21 cellular contexts compared by ENCODE assay signal in the genomic region with DNA sequence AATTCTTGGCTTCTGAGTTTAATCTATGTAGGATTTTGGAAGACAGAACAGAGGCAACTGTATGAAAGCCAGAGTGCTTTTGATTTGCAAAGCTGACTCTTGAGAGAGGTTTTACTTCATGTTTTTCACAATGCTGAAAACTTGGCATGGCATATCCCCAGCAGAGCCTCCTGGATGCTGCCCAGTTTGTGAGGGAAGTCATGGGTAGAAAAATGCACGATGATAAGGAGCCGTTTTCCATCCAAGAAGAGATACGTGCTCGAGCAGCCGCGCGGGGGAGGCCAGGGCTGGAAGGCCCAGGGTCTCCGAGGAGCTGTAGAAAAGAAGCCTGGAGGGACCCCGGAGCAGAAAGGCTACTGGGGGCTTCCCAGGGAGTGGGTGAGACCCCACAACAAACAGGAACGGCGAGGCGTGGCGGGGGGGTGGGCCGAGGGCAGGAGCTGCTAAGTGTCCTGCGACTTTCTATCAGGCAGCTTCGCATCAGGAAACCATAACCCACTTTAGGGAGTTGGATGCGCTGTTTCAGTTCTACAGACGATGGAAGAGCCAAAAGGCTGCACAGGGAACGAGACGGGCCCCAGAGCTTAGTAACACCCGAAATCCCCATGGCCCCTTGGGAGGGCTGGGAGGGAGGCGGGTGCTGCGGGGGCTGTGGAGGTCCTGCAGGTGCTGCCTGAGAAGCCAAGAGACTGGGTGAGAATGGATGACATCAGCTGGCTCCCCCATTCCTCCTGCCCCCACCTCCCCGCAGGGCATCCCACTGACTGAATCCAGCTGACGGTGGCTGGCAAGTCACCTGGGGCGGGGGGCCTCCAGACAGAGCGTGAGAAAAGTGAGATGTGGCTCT. TPM values are rescaled to one million over a fixed set of nuclear protein-coding genes. Genes with fewer than 3 reads are reported as not detected.
A peak's percentile ranks its signal among the peaks of the same experiment; 100 is the strongest.
DNase-seq lines count a peak whose midpoint lies in the region; ATAC-seq and TF ChIP-seq lines count a peak whose summit lies in the region.
"Had no signal": no experiment of that assay in that cellular context is flagged by ENCODE, and none has a peak within 500 bp of the region (broad histone marks: within the 10 kb centered on the region; RNA-seq: fewer than 3 reads in every experiment).

No MANE protein-coding gene starts in this region.

- peak overlapping the region; percentile 45 for H3K4me2 ChIP-seq in osteoblast (ENCODE audit: insufficient read depth, low read length)
- H3K4me2 ChIP-seq: smooth muscle cell had no signal

- H3K36me3 ChIP-seq in left ventricle myocardium inferior (no peaks in the 10 kb centered on the region), osteoblast (ENCODE audit: insufficient read depth, low read length) (no peaks in the 10 kb centered on the region), sigmoid colon (no peaks in the 10 kb centered on the region)
- H3K36me3 ChIP-seq: cardiac muscle cell, upper lobe of left lung had no signal

- peak overlapping the region; percentile 29 for H2AFZ ChIP-seq in osteoblast (ENCODE audit: low read length)

- H3K9me3 ChIP-seq in left ventricle myocardium inferior (replicated peaks): no peaks in the 10 kb centered on the region
- no peaks in the 10 kb centered on the region for H3K9me3 ChIP-seq in osteoblast (ENCODE audit: low read depth, low read length)
- H3K9me3 ChIP-seq in sigmoid colon: no peaks in the 10 kb centered on the region
- H3K9me3 ChIP-seq: upper lobe of left lung had no signal

- no peak for TF ChIP-seq POLR2A in sigmoid colon (IDR thresholded peaks at IDR 0.05)

- DNase-seq in Right ventricle myocardium inferior (ENCODE audit: missing footprints) (no peak), cardiac septum (ENCODE audit: low spot score) (no peak), left ventricle myocardium inferior (peak; percentile 71), osteoblast (ENCODE audit: insufficient read length, low spot score, missing footprints) (peak; percentile 86), NCI-H2029 (lab: John Stamatoyannopoulos, UW) (no peak), sigmoid colon (no peak), COLO829 (ENCODE audit: low spot score) (no peak)
- DNase-seq: activated naive CD4-positive, alpha-beta T cell treated with anti-CD3 and anti-CD28 coated beads for 36 hours; activated T-cell treated with anti-CD3 and anti-CD28 coated beads for 4 hours; CD4-positive, CD25-positive, alpha-beta regulatory T cell; DMS79 treated with DMSO at 0.1 percent for 48 hours; effector CD4-positive, alpha-beta T cell; foreskin fibroblast; NCI-H1092; NCI-H82 had no signal

- peaks cover 25% of the 10 kb centered on the region for H3K4me1 ChIP-seq in left ventricle myocardium inferior
- peaks cover 21% of the 10 kb centered on the region for H3K4me1 ChIP-seq in osteoblast (ENCODE audit: insufficient read depth, low read length)
- no peaks in the 10 kb centered on the region for H3K4me1 ChIP-seq in sigmoid colon
- H3K4me1 ChIP-seq: upper lobe of left lung had no signal

- TF ChIP-seq CTCF in left ventricle myocardium inferior (IDR thresholded peaks at IDR 0.05; ENCODE audit: borderline replicate concordance) (no peak), osteoblast (IDR thresholded peaks at IDR 0.05; ENCODE audit: extremely low read depth, low read depth, low read length) (no peak), sigmoid colon (IDR thresholded peaks at IDR 0.05) (no peak)

- intact Hi-C loops in Right ventricle myocardium inferior (cut with DNase I): no loop called here
- intact Hi-C loops in cardiac septum (cut with DNase I): no loop called here
- intact Hi-C loops in left ventricle myocardium inferior (cut with micrococcal nuclease): no loop called here
- intact Hi-C loops in sigmoid colon (cut with DNase I): no loop called here

- ATAC-seq in Right ventricle myocardium inferior (peak; percentile 84), GM19351 (IDR thresholded peaks at IDR 0.05; ENCODE audit: unreplicated experiment) (no peak)
- ATAC-seq: Panc1 had no signal

- H3K27me3 ChIP-seq in left ventricle myocardium inferior (ENCODE audit: low read depth) (no peaks in the 10 kb centered on the region), osteoblast (ENCODE audit: insufficient read depth, low read length) (no peaks in the 10 kb centered on the region), sigmoid colon (peaks cover 0 to 7% (median 0%) of the 10 kb centered on the region in 3 donors)
- H3K27me3 ChIP-seq: cardiac muscle cell, upper lobe of left lung had no signal

- TF ChIP-seq EP300 in sigmoid colon (IDR thresholded peaks at IDR 0.05): no peak

- no peaks in the 10 kb centered on the region for H3K79me2 ChIP-seq in osteoblast (ENCODE audit: insufficient read depth, low read length)

- H3K27ac ChIP-seq in left ventricle myocardium inferior (replicated peaks) (peak overlapping the region; percentile 73), osteoblast (ENCODE audit: low read depth, low read length) (peak overlapping the region; percentile 58), sigmoid colon (no peak overlapping the region)
- H3K27ac ChIP-seq: cardiac muscle cell, upper lobe of left lung had no signal

- 88 to 94% methylated on average over 27 of the region's 27 CpGs for WGBS in sigmoid colon, 2 donors

- H3K4me3 ChIP-seq in left ventricle myocardium inferior (peak overlapping the region; percentile 35), osteoblast (ENCODE audit: insufficient read depth, low read length) (no peak overlapping the region), sigmoid colon (no peak overlapping the region)
- H3K4me3 ChIP-seq: cardiac muscle cell, smooth muscle cell, upper lobe of left lung had no signal

- no peaks in the 10 kb centered on the region for H4K20me1 ChIP-seq in osteoblast (ENCODE audit: insufficient read depth, low read length)

RNA-seq across cellular contexts. Expression of a gene that starts 36.4 kb away (rescaled TPM):
- 0.32 TPM for total RNA-seq in Right ventricle myocardium inferior
- total RNA-seq in cardiac septum: not detected
- 0.33 TPM for total RNA-seq in left ventricle myocardium inferior
- 0.29 TPM in 1 of 2 replicates, not detected in the other for total RNA-seq in osteoblast
- 1 to 10 TPM in 1 of 4 donors, under 1 TPM in 1, not detected in 2; 0.71 to 1.1 TPM for total RNA-seq in sigmoid colon
- under 1 TPM in 1 of 3 donors, not detected in 2; 0.13 TPM for polyA plus RNA-seq in sigmoid colon
- total RNA-seq: A172; CD4-positive, CD25-positive, alpha-beta regulatory T cell; smooth muscle cell had no signal
- polyA plus RNA-seq: smooth muscle cell had no signal

RNA-seq across cellular contexts. Expression of a gene that starts 46.2 kb away (rescaled TPM):
- 69.8 TPM for total RNA-seq in Right ventricle myocardium inferior
- 53.1 TPM for total RNA-seq in cardiac septum
- 60.2 TPM for total RNA-seq in left ventricle myocardium inferior
- total RNA-seq in osteoblast: 47.8 and 53.9 TPM in 2 replicates
- total RNA-seq in sigmoid colon: 100 to 1,000 TPM in 1 of 4 donors, 10 to 100 TPM in 3; 61.6 to 115 (median 86.3) TPM
- polyA plus RNA-seq in sigmoid colon: 10 to 100 TPM; 84.7 to 96.1 (median 92.0) TPM

RNA-seq across cellular contexts. Expression of a gene that starts 47.1 kb away (rescaled TPM):
- total RNA-seq in Right ventricle myocardium inferior: 170 TPM
- 130 TPM for total RNA-seq in cardiac septum
- total RNA-seq in left ventricle myocardium inferior: 136 TPM
- 170 and 174 TPM in 2 replicates for total RNA-seq in osteoblast
- 100 to 1,000 TPM; 117 to 123 (median 119) TPM for total RNA-seq in sigmoid colon
- polyA plus RNA-seq in sigmoid colon: 100 to 1,000 TPM in 2 of 3 donors, 10 to 100 TPM in 1; 88.9 to 130 (median 114) TPM

RNA-seq across cellular contexts. Expression of a gene that starts 54.3 kb away (rescaled TPM):
- total RNA-seq in Right ventricle myocardium inferior (not detected), cardiac septum (0.03 TPM), left ventricle myocardium inferior (not detected), osteoblast (under 0.01 TPM in 1 of 2 replicates, not detected in the other), sigmoid colon (not detected)
- polyA plus RNA-seq in sigmoid colon: under 1 TPM in 1 of 3 donors, not detected in 2; under 0.01 TPM
- total RNA-seq: A172; activated naive CD4-positive, alpha-beta T cell treated with anti-CD3 and anti-CD28 coated beads for 36 hours; cardiac muscle cell; CD4-positive, CD25-positive, alpha-beta regulatory T cell; smooth muscle cell had no signal
- polyA plus RNA-seq: cardiac muscle cell; CD4-positive, CD25-positive, alpha-beta regulatory T cell; smooth muscle cell had no signal

Comparison
In these comparisons a context has a peak if more than half of its experiments do, and no peak if none do; other contexts are left out.
1. DNase-seq: peak in left ventricle myocardium inferior (single experiment) and osteoblast (single experiment); none in Right ventricle myocardium inferior (single experiment), cardiac septum (single experiment), NCI-H2029 (single experiment), sigmoid colon (single experiment) and COLO829 (single experiment).
2. H3K27ac ChIP-seq: peak in left ventricle myocardium inferior (single experiment) and osteoblast (single experiment); none in sigmoid colon (0 of 4).